In genomic region chr9:136994180-136994884, GRCh38 we compare ENCODE assay signal across 1 cellular context.
TF ChIP-seq lines count a peak whose summit lies in the region.

No MANE protein-coding gene starts in this region.

TF ChIP-seq in WTC11, 78 proteins besides CTCF, POLR2A, EP300 and RAD21 (continued from another document):
- no peak for TF ChIP-seq ERG (CRISPR knock-in tag; IDR thresholded peaks at IDR 0.05)
TF ChIP-seq in WTC11: peak in this region for 0.
